ENCODE assay signal across 23 cellular contexts in the genomic region with DNA sequence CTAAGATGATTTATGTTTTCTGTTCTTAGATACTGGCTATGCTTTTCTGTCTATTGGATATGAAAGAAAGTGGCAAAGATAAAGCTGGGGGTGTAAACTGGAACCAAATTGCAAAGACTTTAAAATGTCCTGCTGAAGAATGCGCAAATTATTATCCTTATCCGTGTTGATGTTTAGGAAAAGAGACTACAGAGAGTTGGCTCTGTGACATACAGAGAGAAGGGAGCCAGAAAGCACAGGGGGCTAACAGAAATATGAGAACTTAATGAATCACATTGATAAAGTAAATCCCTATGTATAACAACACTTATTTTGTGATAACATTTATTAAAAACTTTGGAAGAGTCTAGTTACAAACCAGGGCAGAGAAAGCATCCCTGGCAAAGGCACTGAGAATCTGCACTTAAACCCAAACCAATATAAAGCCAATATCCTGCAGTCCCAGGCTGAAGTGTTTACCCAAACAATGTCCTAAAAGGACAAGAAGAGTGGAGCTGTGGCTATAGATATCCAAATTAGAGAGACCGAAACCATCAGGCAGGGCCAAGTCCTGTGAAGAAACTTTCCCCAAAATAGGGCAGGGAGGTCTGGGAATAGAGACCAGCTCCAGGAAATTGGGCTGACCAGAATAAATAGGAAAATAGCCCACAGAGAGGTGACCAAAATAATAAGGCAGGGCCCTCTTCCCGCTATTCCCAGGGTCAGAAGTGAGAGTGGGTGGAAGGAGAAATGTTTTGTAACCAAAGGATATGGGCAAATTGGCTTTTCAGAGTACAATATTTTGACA. TPM values are rescaled to one million over a fixed set of nuclear protein-coding genes. Genes with fewer than 3 reads are reported as not detected.
DNase-seq lines count a peak whose midpoint lies in the region; ATAC-seq and TF ChIP-seq lines count a peak whose summit lies in the region.
"Had no signal": no experiment of that assay in that cellular context is flagged by ENCODE, and none has a peak within 500 bp of the region (broad histone marks: within the 10 kb centered on the region; RNA-seq: fewer than 3 reads in every experiment).

No MANE protein-coding gene starts in this region.

- H3K27ac ChIP-seq in muscle layer of duodenum (ENCODE audit: low read length): peak overlapping the region; percentile 26
- peak overlapping the region; percentile 48 to 62 for H3K27ac ChIP-seq in tibial artery
- H3K27ac ChIP-seq: A549, KMS-11, RWPE1 had no signal

- intact Hi-C loops in left cardiac atrium (cut with DNase I): no loop called here
- intact Hi-C loops in Right ventricle myocardium inferior (cut with DNase I): no loop called here
- intact Hi-C loops in tibial artery (cut with DNase I; ENCODE audit: low total_unique reads): no loop called here

- H3K27me3 ChIP-seq in adipocyte (replicated peaks; ENCODE audit: control insufficient read depth, insufficient read depth, low read length): no peaks in the 10 kb centered on the region
- no peaks in the 10 kb centered on the region for H3K27me3 ChIP-seq in muscle layer of duodenum (ENCODE audit: low read depth, low read length)
- H3K27me3 ChIP-seq in tibial artery: no peaks in the 10 kb centered on the region
- H3K27me3 ChIP-seq: BE2C had no signal

- no peak overlapping the region for H3K4me3 ChIP-seq in adipocyte (ENCODE audit: low read length)
- no peak overlapping the region for H3K4me3 ChIP-seq in muscle layer of duodenum (ENCODE audit: low read depth in 1 of 2, low read length in 2 of 2)
- H3K4me3 ChIP-seq in tibial artery: no peak overlapping the region
- H3K4me3 ChIP-seq: A549 had no signal

- peak overlapping the region; percentile 31 for H3K9ac ChIP-seq in adipocyte (ENCODE audit: low read length)
- H3K9ac ChIP-seq: KMS-11 had no signal

- DNase-seq in left cardiac atrium (no peak), Right ventricle myocardium inferior (ENCODE audit: missing footprints) (no peak), adipocyte (ENCODE audit: low read depth) (no peak), tibial artery (no peak), cerebellar cortex (ENCODE audit: low spot score) (no peak), A172 (ENCODE audit: low spot score) (no peak)
- DNase-seq: BE2C; DMS79; IMR-90; NCI-H1092 treated with DMSO at 0.1 percent for 48 hours; NCI-H1436 treated with DMSO at 0.1 percent for 48 hours; NCI-H1930; NCI-H2227 treated with DMSO at 0.1 percent for 48 hours; NCI-H510A treated with DMSO at 0.1 percent for 48 hours; NCI-H748 treated with DMSO at 0.1 percent for 48 hours; NK-92 treated with Interleukin-12 subunit alpha and Interleukin-12 subunit beta, amount 100 ng/mL, for 24 hours had no signal

- H3K4me1 ChIP-seq in adipocyte (ENCODE audit: control insufficient read depth, insufficient read depth, low read length) (peaks cover 12% of the 10 kb centered on the region), muscle layer of duodenum (ENCODE audit: control insufficient read depth in 1 of 2, insufficient read depth in 2 of 2, low read length in 2 of 2) (no peaks in the 10 kb centered on the region), tibial artery (peaks cover 0 to 11% (median 5%) of the 10 kb centered on the region in 4 donors)
- H3K4me1 ChIP-seq: A549 had no signal

- H3K36me3 ChIP-seq in adipocyte (ENCODE audit: control insufficient read depth, insufficient read depth, low read length, severe bottlenecking): no peaks in the 10 kb centered on the region
- H3K36me3 ChIP-seq in muscle layer of duodenum (ENCODE audit: control insufficient read depth in 1 of 2, insufficient read depth in 2 of 2, low read length in 2 of 2): no peaks in the 10 kb centered on the region
- no peaks in the 10 kb centered on the region for H3K36me3 ChIP-seq in tibial artery
- H3K36me3 ChIP-seq: BE2C had no signal

- no peak for TF ChIP-seq CTCF in tibial artery (IDR thresholded peaks at IDR 0.05)

- peak; percentile 26 to 94 for ATAC-seq in left cardiac atrium
- ATAC-seq in Right ventricle myocardium inferior: no peak
- no peak for ATAC-seq in GM21447 (IDR thresholded peaks at IDR 0.05; ENCODE audit: unreplicated experiment)
- ATAC-seq: A549, HCT116 had no signal

- H3K9me3 ChIP-seq in adipocyte (ENCODE audit: control insufficient read depth, low read length) (no peaks in the 10 kb centered on the region), muscle layer of duodenum (ENCODE audit: control insufficient read depth in 1 of 2, low read length in 2 of 2) (no peaks in the 10 kb centered on the region), tibial artery (no peaks in the 10 kb centered on the region)
- H3K9me3 ChIP-seq: A549, BE2C had no signal

RNA-seq across cellular contexts. Expression of gene BTLA, which starts 45.0 kb away (rescaled TPM):
- under 1 TPM; 0.24 to 0.50 TPM for total RNA-seq in left cardiac atrium
- total RNA-seq in Right ventricle myocardium inferior: 0.14 TPM
- not detected in 2 replicates for total RNA-seq in A172 (2014; rRNA removed; shearing (Covaris generic))
- total RNA-seq: H1, IMR-90 had no signal

Comparison
In these comparisons a context has a peak if more than half of its experiments do, and no peak if none do; other contexts are left out.
1. ATAC-seq: peak in left cardiac atrium (2 of 2); none in Right ventricle myocardium inferior (single experiment) and GM21447 (single experiment).